35 cellular contexts compared by ENCODE assay signal in genomic region chr11:80529722-80530121, GRCh38.
"Had no signal": no experiment of that assay in that cellular context is flagged by ENCODE, and none has a peak within 500 bp of the region (broad histone marks: within the 10 kb centered on the region; RNA-seq: fewer than 3 reads in every experiment).

No MANE protein-coding gene starts in this region.

- H3K27me3 Mint-ChIP-seq: activated B cell treated with CpG ODN at 0.5 μM for 24 hours; activated CD4-positive, alpha-beta memory T cell treated with anti-CD3 and anti-CD28 coated beads for 36 hours; activated naive CD8-positive, alpha-beta T cell treated with anti-CD3 and anti-CD28 coated beads for 36 hours had no signal

- H3K27me3 ChIP-seq: brain microvascular endothelial cell, SJCRH30 had no signal

- H3K27ac Mint-ChIP-seq: activated B cell treated with CpG ODN at 0.5 μM for 24 hours; activated CD4-positive, alpha-beta memory T cell treated with anti-CD3 and anti-CD28 coated beads for 36 hours; activated naive CD8-positive, alpha-beta T cell treated with anti-CD3 and anti-CD28 coated beads for 36 hours; activated T-helper 1 cell treated with anti-CD3 and anti-CD28 coated beads, Interleukin-12 subunit alpha, Interleukin-12 subunit beta, Interleukin-2, Interleukin-4 antibody, amounts not matched to agents 30 ng/mL and 10 ng/mL and 1 ng/mL, durations not matched to agents 14 hours and 24 hours and 36 hours had no signal

- H3K4me3 ChIP-seq: K562, SJCRH30, SK-N-MC had no signal

- H3K9me3 ChIP-seq: SJCRH30 had no signal

- H3K4me1 ChIP-seq: SJCRH30 had no signal

- H3K4me3 Mint-ChIP-seq: activated B cell treated with CpG ODN at 0.5 μM for 24 hours; activated CD4-positive, alpha-beta memory T cell treated with anti-CD3 and anti-CD28 coated beads for 36 hours; activated naive CD8-positive, alpha-beta T cell treated with anti-CD3 and anti-CD28 coated beads for 36 hours; activated T-cell treated with anti-CD3 and anti-CD28 coated beads, Interleukin-2, amount 50 U/mL, for 4 hours; activated T-helper 1 cell treated with anti-CD3 and anti-CD28 coated beads, Interleukin-12 subunit alpha, Interleukin-12 subunit beta, Interleukin-2, Interleukin-4 antibody, amounts not matched to agents 30 ng/mL and 10 ng/mL and 1 ng/mL, durations not matched to agents 14 hours and 24 hours and 36 hours had no signal

- DNase-seq: activated B cell treated with CpG ODN at 0.5 μM for 24 hours; activated CD4-positive, alpha-beta memory T cell treated with anti-CD3 and anti-CD28 coated beads for 36 hours; activated CD4-positive, alpha-beta T cell treated with anti-CD3 and anti-CD28 coated beads for 4 hours; activated CD4-positive, alpha-beta T cell treated with anti-CD3 and anti-CD28 coated beads, Interleukin-2, amount 50 U/mL, for 1 hour; activated CD4-positive, CD25-positive, alpha-beta regulatory T cell treated with anti-CD3 and anti-CD28 coated beads, Interleukin-2, amount 50 U/mL, for 72 hours; activated CD8-positive, alpha-beta memory T cell treated with anti-CD3 and anti-CD28 coated beads, Interleukin-2, amount 50 U/mL, for 4 hours; activated effector memory CD4-positive, alpha-beta T cell treated with Interleukin-2 at 50 U/mL for 16 hours; activated naive CD4-positive, alpha-beta T cell treated with anti-CD3 and anti-CD28 coated beads, Interleukin-2, amount 50 U/mL, for 16 hours; activated naive CD8-positive, alpha-beta T cell treated with anti-CD3 and anti-CD28 coated beads for 36 hours; activated T-cell treated with anti-CD3 and anti-CD28 coated beads for 4 hours; activated T-cell treated with anti-CD3 and anti-CD28 coated beads, Interleukin-2, amount 50 U/mL, for 4 hours; amniotic stem cell; aorta; brain microvascular endothelial cell; central memory CD4-positive, alpha-beta T cell; NCI-H1048; NCI-H1417; NCI-H146; NCI-H187; NCI-H2029 treated with DMSO at 0.1 percent for 48 hours; NCI-H2107; NCI-H2171; NCI-H510A; NCI-H526; NCI-H748 treated with DMSO at 0.1 percent for 48 hours; OCI-M1; SHP77; SJCRH30; T-helper 1 cell; T-helper 2 cell; T-helper 9 cell had no signal

- H3K27ac ChIP-seq: brain microvascular endothelial cell, SJCRH30, SK-N-MC, VCaP had no signal

- ATAC-seq: activated T-cell treated with anti-CD3 and anti-CD28 coated beads, Interleukin-2, amount 50 U/mL, for 4 hours; K562 had no signal

- H3K4me1 Mint-ChIP-seq: activated B cell treated with CpG ODN at 0.5 μM for 24 hours; activated naive CD8-positive, alpha-beta T cell treated with anti-CD3 and anti-CD28 coated beads for 36 hours had no signal

- H3K36me3 Mint-ChIP-seq: activated CD4-positive, alpha-beta memory T cell treated with anti-CD3 and anti-CD28 coated beads for 36 hours; activated naive CD8-positive, alpha-beta T cell treated with anti-CD3 and anti-CD28 coated beads for 36 hours had no signal

- H3K36me3 ChIP-seq: brain microvascular endothelial cell, SJCRH30 had no signal

- FAIRE-seq: K562 had no signal
